8 cellular contexts compared by ENCODE assay signal in the genomic region with DNA sequence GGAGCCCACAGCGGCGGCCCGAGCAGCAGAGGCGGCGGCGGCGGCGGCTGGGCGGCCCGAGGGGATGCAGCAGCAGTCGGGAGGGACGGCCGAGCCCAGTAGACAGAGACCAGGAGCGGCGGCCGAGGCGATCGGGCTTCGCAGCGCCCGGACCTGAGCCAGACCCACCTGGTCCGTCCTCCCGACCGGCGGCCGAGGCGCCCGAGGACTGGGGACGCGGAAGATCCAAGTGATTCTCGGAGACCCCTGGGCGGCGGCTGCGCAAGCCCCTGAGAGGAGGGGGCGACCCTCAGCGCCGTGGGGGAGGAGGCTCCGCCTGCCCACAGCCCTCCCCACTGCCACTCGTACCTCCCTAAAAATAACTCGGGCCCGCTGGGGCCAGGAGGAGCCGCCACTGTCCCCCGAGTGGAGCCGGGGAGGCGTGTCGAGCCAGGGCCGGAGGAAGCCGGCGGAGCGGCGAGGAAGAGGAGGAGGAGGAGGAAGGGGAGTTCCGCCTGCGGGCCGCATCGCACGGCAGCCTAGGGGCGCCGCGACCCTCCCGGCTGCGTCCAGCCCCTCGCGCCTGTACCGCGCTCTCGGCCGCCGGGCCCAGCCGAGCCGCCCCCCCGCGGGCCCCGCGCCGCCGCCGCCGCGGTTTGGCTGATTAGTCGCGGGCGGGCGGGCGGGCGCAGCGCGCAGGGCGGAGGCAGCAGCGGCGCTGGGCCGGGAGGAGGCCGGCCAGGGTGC. TPM values are rescaled to one million over a fixed set of nuclear protein-coding genes. Genes with fewer than 3 reads are reported as not detected.
DNase-seq lines count a peak whose midpoint lies in the region; ATAC-seq and TF ChIP-seq lines count a peak whose summit lies in the region.

No MANE protein-coding gene starts in this region.

- no peak overlapping the region for H3K27ac Mint-ChIP-seq in activated T-cell treated with anti-CD3 and anti-CD28 coated beads, Interleukin-2, amount 50 U/mL, for 24 hours

- no peaks in the 10 kb centered on the region for H3K36me3 ChIP-seq in muscle layer of colon (ENCODE audit: insufficient read depth, low read length)
- no peaks in the 10 kb centered on the region for H3K36me3 ChIP-seq in suprapubic skin

- TF ChIP-seq POLR2A in erythroblast (IDR thresholded peaks at IDR 0.05; ENCODE audit: low read length) (no peak), suprapubic skin (IDR thresholded peaks at IDR 0.05) (no peak)

- H3K4me3 ChIP-seq in muscle layer of colon (ENCODE audit: low read depth in 1 of 2, low read length in 2 of 2), result peak overlapping the region; percentile 79 to 99
- H3K4me3 ChIP-seq in suprapubic skin, result peak overlapping the region; percentile 98

- peaks cover 12% of the 10 kb centered on the region for H3K36me3 Mint-ChIP-seq in activated T-cell treated with anti-CD3 and anti-CD28 coated beads, Interleukin-2, amount 50 U/mL, for 24 hours (ENCODE audit: low read depth)

- WGBS in suprapubic skin, result under 1% methylated on average over 39 of the region's 92 CpGs

- no peaks in the 10 kb centered on the region for H3K27me3 ChIP-seq in muscle layer of colon (ENCODE audit: control insufficient read depth in 1 of 2, insufficient read depth in 2 of 2, low read length in 2 of 2)
- no peaks in the 10 kb centered on the region for H3K27me3 ChIP-seq in suprapubic skin

- ATAC-seq in HG02642 (IDR thresholded peaks at IDR 0.05; ENCODE audit: poor library complexity, unreplicated experiment), result peak; percentile 34

- H3K9me3 ChIP-seq in muscle layer of colon (ENCODE audit: low read length) (no peaks in the 10 kb centered on the region), suprapubic skin (no peaks in the 10 kb centered on the region)

- TF ChIP-seq CTCF in suprapubic skin (IDR thresholded peaks at IDR 0.05), result no peak

- H3K4me1 Mint-ChIP-seq in activated T-cell treated with anti-CD3 and anti-CD28 coated beads, Interleukin-2, amount 50 U/mL, for 24 hours (ENCODE audit: low read depth), result peaks cover 54% of the 10 kb centered on the region

- peak overlapping the region; percentile 90 for H3K4me3 Mint-ChIP-seq in activated T-cell treated with anti-CD3 and anti-CD28 coated beads, Interleukin-2, amount 50 U/mL, for 24 hours

- H3K4me1 ChIP-seq in muscle layer of colon (ENCODE audit: insufficient read depth, low read length), result peaks cover 30% of the 10 kb centered on the region
- H3K4me1 ChIP-seq in suprapubic skin, result peaks cover 35% of the 10 kb centered on the region

- peak overlapping the region; percentile 98 for H3K27ac ChIP-seq in muscle layer of colon (ENCODE audit: low read depth, low read length)
- peak overlapping the region; percentile 97 for H3K27ac ChIP-seq in suprapubic skin

- TF ChIP-seq EP300 in suprapubic skin (IDR thresholded peaks at IDR 0.05), result no peak

- peak; percentile 79 for DNase-seq in DMS53 (lab: John Stamatoyannopoulos, UW)
- no peak for DNase-seq in DMS53 treated with DMSO at 0.1 percent for 48 hours (lab: John Stamatoyannopoulos, UW; ENCODE audit: unreplicated experiment)
- peak; percentile 20 to 88 for DNase-seq in NCI-H526 (lab: John Stamatoyannopoulos, UW)
- peak; percentile 70 for DNase-seq in activated T-cell treated with anti-CD3 and anti-CD28 coated beads, Interleukin-2, amount 50 U/mL, for 24 hours
- DNase-seq in erythroblast (lab: John Stamatoyannopoulos, UW), result peak; percentile 83 to 87
- DNase-seq in suprapubic skin (ENCODE audit: low spot score in 2 of 2), result peak; percentile 76 to 82

- no peaks in the 10 kb centered on the region for H3K9me3 Mint-ChIP-seq in activated T-cell treated with anti-CD3 and anti-CD28 coated beads, Interleukin-2, amount 50 U/mL, for 24 hours

- H3K27me3 Mint-ChIP-seq in activated T-cell treated with anti-CD3 and anti-CD28 coated beads, Interleukin-2, amount 50 U/mL, for 24 hours, result peaks cover 12% of the 10 kb centered on the region

- peak overlapping the region; percentile 71 for H3K9ac ChIP-seq in muscle layer of colon (ENCODE audit: low read length)

RNA-seq across cellular contexts. Expression of a gene that starts 0.7 kb away (rescaled TPM):
- 10 to 100 TPM; 31.3 to 62.4 (median 43.5) TPM for total RNA-seq in suprapubic skin
